In the genomic region with DNA sequence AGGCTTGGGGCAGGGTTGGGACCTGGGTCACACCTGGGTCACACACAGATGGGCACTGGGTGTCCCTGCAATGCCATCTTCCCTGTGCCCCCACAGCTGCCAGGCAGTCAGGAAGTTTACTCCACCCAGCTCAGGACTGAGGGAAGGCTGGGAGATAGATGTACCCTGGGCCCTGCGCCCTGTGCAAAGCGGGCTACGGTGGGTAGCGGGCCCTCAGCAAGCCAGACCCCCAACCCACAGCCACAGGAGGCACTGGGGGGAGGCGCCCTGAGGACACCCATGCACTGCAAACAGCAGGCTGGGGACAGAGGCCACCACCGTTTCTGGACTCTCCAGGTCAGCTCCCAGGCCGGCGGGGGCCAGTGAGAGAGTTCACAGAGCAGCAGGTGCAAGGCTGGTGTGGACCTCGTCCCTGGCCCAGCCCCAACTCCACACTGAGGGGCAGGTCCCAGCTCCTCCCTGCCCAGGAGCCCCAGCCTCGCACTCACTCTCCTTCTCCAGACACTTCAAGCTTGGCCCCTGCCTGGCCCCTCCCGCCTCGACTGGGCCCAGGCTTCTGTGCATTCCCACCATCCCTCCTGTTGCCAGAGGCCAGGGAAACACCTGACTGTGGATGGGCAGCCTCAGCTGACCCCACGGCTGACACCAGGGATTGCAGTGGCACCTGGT, we compare ENCODE assay signal across 1 cellular context.
TF ChIP-seq lines count a peak whose summit lies in the region.

No MANE protein-coding gene starts in this region.

TF ChIP-seq in H1, 55 proteins besides CTCF, POLR2A, EP300 and RAD21:
- TF ChIP-seq SIN3A (conservative IDR thresholded peaks at IDR 0.05 in 1 of 2, IDR thresholded peaks at IDR 0.05 in 1 of 2; ENCODE audit: low read depth in 1 of 2, low read length in 2 of 2) (no peak), SP1 (IDR thresholded peaks at IDR 0.05; ENCODE audit: low read depth, low read length) (no peak), TBP (IDR thresholded peaks at IDR 0.05; ENCODE audit: low read depth, low read length) (no peak), ASH2L (IDR thresholded peaks at IDR 0.05; ENCODE audit: low read length) (no peak), KDM4A (IDR thresholded peaks at IDR 0.05; ENCODE audit: low read depth, low read length, severe bottlenecking) (no peak), SP2 (IDR thresholded peaks at IDR 0.05; ENCODE audit: low read length) (no peak), EZH2 (IDR thresholded peaks at IDR 0.05; ENCODE audit: low read depth, low read length, severe bottlenecking) (no peak), HDAC6 (IDR thresholded peaks at IDR 0.05; ENCODE audit: low read depth, low read length) (no peak), GTF2F1 (IDR thresholded peaks at IDR 0.05; ENCODE audit: borderline replicate concordance, low read depth, low read length) (no peak), TAF7 (optimal IDR thresholded peaks at IDR 0.05; ENCODE audit: borderline replicate concordance, low read depth, low read length) (no peak), RBBP5 (IDR thresholded peaks at IDR 0.05; ENCODE audit: borderline replicate concordance, low read depth, low read length) (no peak)
- TF ChIP-seq, protein P1, sequence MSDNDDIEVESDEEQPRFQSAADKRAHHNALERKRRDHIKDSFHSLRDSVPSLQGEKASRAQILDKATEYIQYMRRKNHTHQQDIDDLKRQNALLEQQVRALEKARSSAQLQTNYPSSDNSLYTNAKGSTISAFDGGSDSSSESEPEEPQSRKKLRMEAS (IDR thresholded peaks at IDR 0.05), result no peak
- TF ChIP-seq, protein P2, sequence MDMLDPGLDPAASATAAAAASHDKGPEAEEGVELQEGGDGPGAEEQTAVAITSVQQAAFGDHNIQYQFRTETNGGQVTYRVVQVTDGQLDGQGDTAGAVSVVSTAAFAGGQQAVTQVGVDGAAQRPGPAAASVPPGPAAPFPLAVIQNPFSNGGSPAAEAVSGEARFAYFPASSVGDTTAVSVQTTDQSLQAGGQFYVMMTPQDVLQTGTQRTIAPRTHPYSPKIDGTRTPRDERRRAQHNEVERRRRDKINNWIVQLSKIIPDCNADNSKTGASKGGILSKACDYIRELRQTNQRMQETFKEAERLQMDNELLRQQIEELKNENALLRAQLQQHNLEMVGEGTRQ (IDR thresholded peaks at IDR 0.05; ENCODE audit: low read length), result no peak
- TF ChIP-seq, protein P3, sequence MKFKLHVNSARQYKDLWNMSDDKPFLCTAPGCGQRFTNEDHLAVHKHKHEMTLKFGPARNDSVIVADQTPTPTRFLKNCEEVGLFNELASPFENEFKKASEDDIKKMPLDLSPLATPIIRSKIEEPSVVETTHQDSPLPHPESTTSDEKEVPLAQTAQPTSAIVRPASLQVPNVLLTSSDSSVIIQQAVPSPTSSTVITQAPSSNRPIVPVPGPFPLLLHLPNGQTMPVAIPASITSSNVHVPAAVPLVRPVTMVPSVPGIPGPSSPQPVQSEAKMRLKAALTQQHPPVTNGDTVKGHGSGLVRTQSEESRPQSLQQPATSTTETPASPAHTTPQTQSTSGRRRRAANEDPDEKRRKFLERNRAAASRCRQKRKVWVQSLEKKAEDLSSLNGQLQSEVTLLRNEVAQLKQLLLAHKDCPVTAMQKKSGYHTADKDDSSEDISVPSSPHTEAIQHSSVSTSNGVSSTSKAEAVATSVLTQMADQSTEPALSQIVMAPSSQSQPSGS (IDR thresholded peaks at IDR 0.05; ENCODE audit: low read length), result no peak
